ENCODE assay signal across 32 cellular contexts in genomic region chr20:60485012-60485760, GRCh38.
"Had no signal": no experiment of that assay in that cellular context is flagged by ENCODE, and none has a peak within 500 bp of the region (broad histone marks: within the 10 kb centered on the region; RNA-seq: fewer than 3 reads in every experiment).

No MANE protein-coding gene starts in this region.

- H3K4me2 ChIP-seq: KMS-11 had no signal

- H3K4me1 ChIP-seq: SJSA1 had no signal

- H3K27me3 ChIP-seq: brain microvascular endothelial cell, SJSA1 had no signal

- H3K27ac ChIP-seq: brain microvascular endothelial cell, KMS-11, SJSA1, VCaP had no signal

- DNase-seq: activated B cell treated with CpG ODN at 0.5 μM for 24 hours; activated CD4-positive, alpha-beta memory T cell treated with anti-CD3 and anti-CD28 coated beads for 36 hours; activated CD4-positive, alpha-beta T cell treated with anti-CD3 and anti-CD28 coated beads for 4 hours; activated CD4-positive, alpha-beta T cell treated with anti-CD3 and anti-CD28 coated beads, Interleukin-2, amount 50 U/mL, for 1 hour; activated CD4-positive, CD25-positive, alpha-beta regulatory T cell treated with anti-CD3 and anti-CD28 coated beads, Interleukin-2, amount 50 U/mL, for 72 hours; activated effector memory CD4-positive, alpha-beta T cell treated with anti-CD3 and anti-CD28 coated beads, Interleukin-2, amount 50 U/mL, for 16 hours; activated naive CD4-positive, alpha-beta T cell; activated naive CD4-positive, alpha-beta T cell treated with anti-CD3 and anti-CD28 coated beads, Interleukin-2, amount 50 U/mL, for 16 hours; activated naive CD8-positive, alpha-beta T cell treated with anti-CD3 and anti-CD28 coated beads for 36 hours; activated T-cell treated with anti-CD3 and anti-CD28 coated beads, Interleukin-2, amount 50 U/mL, for 1 hour; activated T-cell treated with anti-CD3 and anti-CD28 coated beads, Interleukin-2, amount 50 U/mL, for 72 hours; amniotic stem cell; aorta; brain microvascular endothelial cell; central memory CD4-positive, alpha-beta T cell; MM.1S; MV-4-11; NCI-H1092 treated with DMSO at 0.1 percent for 48 hours; NCI-H1417 treated with DMSO at 0.1 percent for 48 hours; NCI-H1694; NCI-H1930; NCI-H2081 treated with DMSO at 0.1 percent for 48 hours; NCI-H345; NCI-H524 treated with DMSO at 0.1 percent for 48 hours; T-cell; T-helper 17 cell had no signal

- H3K9me3 ChIP-seq: SJSA1 had no signal

- H3K36me3 ChIP-seq: brain microvascular endothelial cell, SJSA1 had no signal

- H3K4me3 ChIP-seq: SJSA1 had no signal

- ATAC-seq: activated T-cell treated with anti-CD3 and anti-CD28 coated beads, Interleukin-2, amount 50 U/mL, for 72 hours; activated T-helper 17 cell treated with anti-CD3 and anti-CD28 coated beads, Interleukin-2, amount 50 U/mL, for 72 hours; Panc1; SK-N-SH treated with all-trans-retinoic acid at 6 μM for 48 hours; T-cell; T-helper 17 cell had no signal

- H3K9ac ChIP-seq: KMS-11 had no signal
